Comparison of ENCODE assay signal across 10 cellular contexts in the genomic region with DNA sequence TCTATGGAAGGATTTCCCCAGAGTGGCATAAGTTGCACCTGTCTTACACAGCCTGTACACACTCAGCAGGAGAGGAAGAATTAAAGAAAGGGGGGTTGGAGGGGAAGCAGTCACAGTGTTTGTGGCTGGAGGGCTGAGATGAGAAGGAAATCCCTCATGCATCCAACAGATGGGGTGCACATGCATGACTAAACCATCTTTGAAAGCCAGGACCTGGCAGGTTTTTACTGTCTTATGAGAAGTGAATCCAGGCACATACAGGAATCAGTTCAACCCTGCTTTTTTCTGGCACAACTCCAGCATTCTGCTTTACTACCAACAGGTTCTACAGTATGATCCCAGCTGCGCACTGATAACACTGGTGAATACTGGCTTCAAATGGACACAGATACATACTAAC.
DNase-seq lines count a peak whose midpoint lies in the region; ATAC-seq and TF ChIP-seq lines count a peak whose summit lies in the region.
"Had no signal": no experiment of that assay in that cellular context is flagged by ENCODE, and none has a peak within 500 bp of the region (broad histone marks: within the 10 kb centered on the region; RNA-seq: fewer than 3 reads in every experiment).

No MANE protein-coding gene starts in this region.

- peak; percentile 67 for ATAC-seq in foreskin keratinocyte
- no peak for ATAC-seq in HG03139 (IDR thresholded peaks at IDR 0.05; ENCODE audit: unreplicated experiment)
- ATAC-seq in stimulated activated naive B cell treated with anti-CD40 and anti-IgM and Interleukin-4, amounts not matched to agents 10 μg/mL and 1 μg/mL and 100 μg/mL, for 72 hours (replicated peaks) = no peak
- no peak for ATAC-seq in GM21825 (IDR thresholded peaks at IDR 0.05; ENCODE audit: unreplicated experiment)

- H3K4me1 ChIP-seq in foreskin keratinocyte = no peaks in the 10 kb centered on the region
- no peaks in the 10 kb centered on the region for H3K4me1 ChIP-seq in Peyer's patch

- no peak overlapping the region for H3K4me3 ChIP-seq in Peyer's patch

- no peaks in the 10 kb centered on the region for H3K36me3 ChIP-seq in Peyer's patch

- peak; percentile 29 for DNase-seq in ELR (ENCODE audit: low read depth)
- peak; percentile 100 for DNase-seq in NCI-H1694 (lab: John Stamatoyannopoulos, UW)
- peak; percentile 8 for DNase-seq in RPMI8226
- DNase-seq in foreskin keratinocyte = peak in 1 of 2 donors; percentile 35
- no peak for DNase-seq in stimulated activated naive B cell treated with anti-CD40 and anti-IgM and Interleukin-4, amounts not matched to agents 10 μg/mL and 1 μg/mL and 100 μg/mL, for 72 hours
- DNase-seq in Peyer's patch = no peak
- DNase-seq: activated naive CD4-positive, alpha-beta T cell treated with anti-CD3 and anti-CD28 coated beads, Interleukin-2, amount 10 ng/mL, durations not matched to agents 7 days and 5 days had no signal

- no peaks in the 10 kb centered on the region for H3K36me3 Mint-ChIP-seq in stimulated activated naive B cell treated with anti-CD40 and anti-IgM and Interleukin-4, amounts not matched to agents 10 μg/mL and 1 μg/mL and 100 μg/mL, for 72 hours
- H3K36me3 Mint-ChIP-seq: activated naive CD4-positive, alpha-beta T cell treated with anti-CD3 and anti-CD28 coated beads, Interleukin-2, amount 10 ng/mL, durations not matched to agents 7 days and 5 days had no signal

- H3K27me3 Mint-ChIP-seq in stimulated activated naive B cell treated with anti-CD40 and anti-IgM and Interleukin-4, amounts not matched to agents 10 μg/mL and 1 μg/mL and 100 μg/mL, for 72 hours = no peaks in the 10 kb centered on the region
- H3K27me3 Mint-ChIP-seq: activated naive CD4-positive, alpha-beta T cell treated with anti-CD3 and anti-CD28 coated beads, Interleukin-2, amount 10 ng/mL, durations not matched to agents 7 days and 5 days had no signal

- H3K27ac ChIP-seq in foreskin keratinocyte (no peak overlapping the region), Peyer's patch (no peak overlapping the region)

- TF ChIP-seq CTCF in foreskin keratinocyte (conservative IDR thresholded peaks at IDR 0.05) = no peak
- TF ChIP-seq CTCF in Peyer's patch (IDR thresholded peaks at IDR 0.05) = no peak

- no peak overlapping the region for H3K4me3 Mint-ChIP-seq in stimulated activated naive B cell treated with anti-CD40 and anti-IgM and Interleukin-4, amounts not matched to agents 10 μg/mL and 1 μg/mL and 100 μg/mL, for 72 hours
- H3K4me3 Mint-ChIP-seq: activated naive CD4-positive, alpha-beta T cell treated with anti-CD3 and anti-CD28 coated beads, Interleukin-2, amount 10 ng/mL, durations not matched to agents 7 days and 5 days; T-helper 1 cell treated with Interleukin-12 subunit alpha and Interleukin-12 subunit beta and Interleukin-4 antibody, amounts not matched to agents 30 μg/mL and 1 μg/mL, for 36 hours had no signal

- no peak for TF ChIP-seq POLR2A in Peyer's patch (IDR thresholded peaks at IDR 0.05)

- no peaks in the 10 kb centered on the region for H3K9me3 ChIP-seq in Peyer's patch

- H3K4me1 Mint-ChIP-seq in stimulated activated naive B cell treated with anti-CD40 and anti-IgM and Interleukin-4, amounts not matched to agents 10 μg/mL and 1 μg/mL and 100 μg/mL, for 72 hours = no peaks in the 10 kb centered on the region
- H3K4me1 Mint-ChIP-seq: activated naive CD4-positive, alpha-beta T cell treated with anti-CD3 and anti-CD28 coated beads, Interleukin-2, amount 10 ng/mL, durations not matched to agents 7 days and 5 days had no signal

- no peaks in the 10 kb centered on the region for H3K27me3 ChIP-seq in foreskin keratinocyte
- no peaks in the 10 kb centered on the region for H3K27me3 ChIP-seq in Peyer's patch

- peaks cover 0 to 4% of the 10 kb centered on the region in 2 donors for H3K9me3 Mint-ChIP-seq in stimulated activated naive B cell treated with anti-CD40 and anti-IgM and Interleukin-4, amounts not matched to agents 10 μg/mL and 1 μg/mL and 100 μg/mL, for 72 hours
- H3K9me3 Mint-ChIP-seq: activated naive CD4-positive, alpha-beta T cell treated with anti-CD3 and anti-CD28 coated beads, Interleukin-2, amount 10 ng/mL, durations not matched to agents 7 days and 5 days; T-helper 1 cell treated with Interleukin-12 subunit alpha and Interleukin-12 subunit beta and Interleukin-4 antibody, amounts not matched to agents 30 μg/mL and 1 μg/mL, for 36 hours had no signal

- no peak overlapping the region for H3K27ac Mint-ChIP-seq in stimulated activated naive B cell treated with anti-CD40 and anti-IgM and Interleukin-4, amounts not matched to agents 10 μg/mL and 1 μg/mL and 100 μg/mL, for 72 hours
- H3K27ac Mint-ChIP-seq: activated naive CD4-positive, alpha-beta T cell treated with anti-CD3 and anti-CD28 coated beads, Interleukin-2, amount 10 ng/mL, durations not matched to agents 7 days and 5 days; T-helper 1 cell treated with Interleukin-12 subunit alpha and Interleukin-12 subunit beta and Interleukin-4 antibody, amounts not matched to agents 30 μg/mL and 1 μg/mL, for 36 hours had no signal

Comparison
In these comparisons a context has a peak if more than half of its experiments do, and no peak if none do; other contexts are left out.
1. DNase-seq: peak in ELR (single experiment), NCI-H1694 (single experiment) and RPMI8226 (single experiment); none in stimulated activated naive B cell treated with anti-CD40 and anti-IgM and Interleukin-4, amounts not matched to agents 10 μg/mL and 1 μg/mL and 100 μg/mL, for 72 hours (single experiment) and Peyer's patch (0 of 3).